Comparison of ENCODE assay signal across 15 cellular contexts in the genomic region with DNA sequence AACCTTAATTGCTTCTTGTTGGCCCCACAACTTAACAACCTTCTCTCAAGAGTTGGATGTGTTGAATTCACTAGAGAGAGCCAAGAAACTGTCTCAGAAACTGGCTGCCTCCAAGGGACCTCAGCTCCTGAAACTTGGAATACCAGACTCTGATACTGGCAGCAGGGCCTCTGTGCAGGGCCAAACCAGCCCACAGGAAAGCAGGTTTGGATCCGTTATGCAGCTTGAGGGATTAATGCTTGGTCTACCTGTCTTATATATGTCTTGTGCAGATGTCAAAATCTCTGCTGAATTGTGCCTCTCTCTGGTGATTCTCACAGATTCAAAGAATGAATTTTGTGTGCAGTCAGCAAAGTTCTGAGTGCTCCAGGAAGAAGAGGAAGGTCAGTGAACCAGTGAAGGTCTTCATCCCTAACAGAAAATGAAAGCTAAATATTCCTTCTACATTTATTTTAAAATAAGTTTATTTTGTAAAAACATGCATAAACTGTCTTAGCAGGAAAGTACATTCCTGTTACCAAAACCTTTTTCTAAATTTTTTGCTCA.
DNase-seq lines count a peak whose midpoint lies in the region; ATAC-seq and TF ChIP-seq lines count a peak whose summit lies in the region.
"Had no signal": no experiment of that assay in that cellular context is flagged by ENCODE, and none has a peak within 500 bp of the region (broad histone marks: within the 10 kb centered on the region; RNA-seq: fewer than 3 reads in every experiment).

No MANE protein-coding gene starts in this region.

- TF ChIP-seq POLR2A in HCT116 (IDR thresholded peaks at IDR 0.05; ENCODE audit: borderline replicate concordance, extremely low read depth, insufficient read depth, insufficient read length), result no peak

- DNase-seq in Ammon's horn (ENCODE audit: low spot score) (peak; percentile 35), HCT116 (ENCODE audit: low read depth, low spot score) (no peak), medulla oblongata (ENCODE audit: extremely low spot score) (peak; percentile 42), NCI-H2196 treated with DMSO at 0.1 percent for 48 hours (lab: John Stamatoyannopoulos, UW; ENCODE audit: unreplicated experiment) (no peak)
- DNase-seq in activated T-helper 2 cell treated with anti-CD3 and anti-CD28 coated beads, Interferon-gamma antibody, Interleukin-2, Interleukin-4, amounts not matched to agents 10 μg/mL and 5 μg/mL and 100 μg/mL, durations not matched to agents 14 hours and 24 hours and 36 hours (ENCODE audit: low spot score), result no peak
- DNase-seq: AML-193; COR-L47; effector CD4-positive, alpha-beta T cell; esophagus squamous epithelium; NCI-H1436; NCI-H526 treated with DMSO at 0.1 percent for 48 hours; SHP77 treated with DMSO at 0.1 percent for 48 hours had no signal

- no peaks in the 10 kb centered on the region for H4K20me1 ChIP-seq in HCT116 (ENCODE audit: insufficient read depth)

- H3K9me2 ChIP-seq in HCT116 (ENCODE audit: insufficient read depth), result no peaks in the 10 kb centered on the region

- no peaks in the 10 kb centered on the region for H3K79me2 ChIP-seq in HCT116 (ENCODE audit: insufficient read depth, low read length)

- H3K4me1 ChIP-seq in HCT116 (ENCODE audit: control insufficient read depth in 1 of 2, insufficient read depth in 2 of 2, low read length in 2 of 2), result peaks cover 0 to 22% of the 10 kb centered on the region in 2 experiments; a peak in 2 of 4 replicates

- H3K4me1 Mint-ChIP-seq in activated T-helper 2 cell treated with anti-CD3 and anti-CD28 coated beads, Interferon-gamma antibody, Interleukin-2, Interleukin-4, amounts not matched to agents 10 μg/mL and 5 μg/mL and 100 μg/mL, durations not matched to agents 14 hours and 24 hours and 36 hours (ENCODE audit: low read depth), result peaks cover 59% of the 10 kb centered on the region

- H3K27me3 ChIP-seq in HCT116 (ENCODE audit: insufficient read depth, low read length), result no peaks in the 10 kb centered on the region
- H3K27me3 ChIP-seq: esophagus squamous epithelium, neutrophil had no signal

- intact Hi-C loops in HCT116 (cut with micrococcal nuclease), result no loop called here
- intact Hi-C loops in activated T-helper 2 cell treated with anti-CD3 and anti-CD28 coated beads, Interferon-gamma antibody, Interleukin-2, Interleukin-4, amounts not matched to agents 10 μg/mL and 5 μg/mL and 100 μg/mL, durations not matched to agents 14 hours and 24 hours and 36 hours (cut with micrococcal nuclease), result no loop called here

- H3K36me3 Mint-ChIP-seq in activated T-helper 2 cell treated with anti-CD3 and anti-CD28 coated beads, Interferon-gamma antibody, Interleukin-2, Interleukin-4, amounts not matched to agents 10 μg/mL and 5 μg/mL and 100 μg/mL, durations not matched to agents 14 hours and 24 hours and 36 hours (ENCODE audit: low read depth), result peaks cover 13% of the 10 kb centered on the region

- POLR2A ChIA-PET in HCT116 (lab: Charles Lee), result no interaction called here

- no peak overlapping the region for H3K27ac ChIP-seq in HCT116 (ENCODE audit: low read depth, low read length)
- H3K27ac ChIP-seq: neutrophil had no signal

- H3K36me3 ChIP-seq in HCT116 (ENCODE audit: control insufficient read depth in 1 of 2, insufficient read depth in 2 of 2, low read length in 2 of 2), result no peaks in the 10 kb centered on the region
- H3K36me3 ChIP-seq: esophagus squamous epithelium, neutrophil had no signal

- no TSS peak for BruUV-seq in HCT116 (replicated peaks; lab: Mats Ljungman, UMichigan)

- no peak overlapping the region for H3K9ac ChIP-seq in HCT116 (ENCODE audit: low read length)

- no peak overlapping the region for H3K4me3 Mint-ChIP-seq in activated T-helper 2 cell treated with anti-CD3 and anti-CD28 coated beads, Interferon-gamma antibody, Interleukin-2, Interleukin-4, amounts not matched to agents 10 μg/mL and 5 μg/mL and 100 μg/mL, durations not matched to agents 14 hours and 24 hours and 36 hours (ENCODE audit: low read depth)

- CTCF ChIA-PET in HCT116 (lab: Charles Lee), result interaction anchor here (1.1 kb wide), 1 partner anchor 68 kb away, joined by 4 read pairs; no protein-coding TSS in a partner anchor

- H3K4me3 ChIP-seq in HCT116 (replicated peaks in 1 of 2; ENCODE audit: low read depth in 1 of 2, low read length in 2 of 2), result no peak overlapping the region
- H3K4me3 ChIP-seq: esophagus squamous epithelium had no signal

- ATAC-seq in HCT116, result no peak
- ATAC-seq in HG03095 (IDR thresholded peaks at IDR 0.05; ENCODE audit: unreplicated experiment), result no peak
- no peak for ATAC-seq in HG03442 (IDR thresholded peaks at IDR 0.05; ENCODE audit: unreplicated experiment)

- H3K9me3 Mint-ChIP-seq in activated T-helper 2 cell treated with anti-CD3 and anti-CD28 coated beads, Interferon-gamma antibody, Interleukin-2, Interleukin-4, amounts not matched to agents 10 μg/mL and 5 μg/mL and 100 μg/mL, durations not matched to agents 14 hours and 24 hours and 36 hours, result peaks cover 7% of the 10 kb centered on the region

- H2AFZ ChIP-seq in HCT116 (ENCODE audit: low read depth, low read length, poor library complexity, severe bottlenecking), result peak overlapping the region; percentile 89

- no peaks in the 10 kb centered on the region for H3K27me3 Mint-ChIP-seq in activated T-helper 2 cell treated with anti-CD3 and anti-CD28 coated beads, Interferon-gamma antibody, Interleukin-2, Interleukin-4, amounts not matched to agents 10 μg/mL and 5 μg/mL and 100 μg/mL, durations not matched to agents 14 hours and 24 hours and 36 hours (ENCODE audit: low read depth)

- H3K9me3 ChIP-seq in HCT116 (ENCODE audit: control insufficient read depth in 1 of 2, insufficient read depth in 1 of 2, low read depth in 1 of 2, low read length in 2 of 2), result no peaks in the 10 kb centered on the region
- H3K9me3 ChIP-seq: esophagus squamous epithelium, neutrophil had no signal

- RAD21 ChIA-PET in HCT116 (lab: Charles Lee; ENCODE audit: low non-redundant PET in 1 of 2, low total read pairs in 2 of 2, uncharacterized antibody in 2 of 2, unreplicated experiment in 2 of 2), result no interaction called here

- H3K4me2 ChIP-seq in HCT116 (ENCODE audit: low read length), result no peak overlapping the region

- no peak for TF ChIP-seq RAD21 in HCT116 (IDR thresholded peaks at IDR 0.05; ENCODE audit: low read depth)

- no peak for TF ChIP-seq CTCF in HCT116 (IDR thresholded peaks at IDR 0.05 in 2 of 3, conservative IDR thresholded peaks at IDR 0.05 in 1 of 3; ENCODE audit: borderline replicate concordance in 1 of 3, insufficient read depth in 1 of 3, low read depth in 2 of 3, low read length in 2 of 3)

- H3K27ac Mint-ChIP-seq in activated T-helper 2 cell treated with anti-CD3 and anti-CD28 coated beads, Interferon-gamma antibody, Interleukin-2, Interleukin-4, amounts not matched to agents 10 μg/mL and 5 μg/mL and 100 μg/mL, durations not matched to agents 14 hours and 24 hours and 36 hours, result peak overlapping the region; percentile 71

TF ChIP-seq in HCT116, 20 proteins besides CTCF, POLR2A, EP300 and RAD21:
- TF ChIP-seq EGR1 (IDR thresholded peaks at IDR 0.05; ENCODE audit: low read depth), result no peak
- no peak for TF ChIP-seq ZNF274 (IDR thresholded peaks at IDR 0.05; ENCODE audit: low read depth, low read length)
TF ChIP-seq in HCT116: peak in this region for 0.

Comparison
In these comparisons a context has a peak if more than half of its experiments do, and no peak if none do; other contexts are left out.
1. DNase-seq: peak in Ammon's horn (single experiment) and medulla oblongata (single experiment); none in HCT116 (single experiment), activated T-helper 2 cell treated with anti-CD3 and anti-CD28 coated beads, Interferon-gamma antibody, Interleukin-2, Interleukin-4, amounts not matched to agents 10 μg/mL and 5 μg/mL and 100 μg/mL, durations not matched to agents 14 hours and 24 hours and 36 hours (single experiment) and NCI-H2196 treated with DMSO at 0.1 percent for 48 hours (single experiment).